ENCODE assay signal across 3 cellular contexts in genomic region chr12:40122842-40123241, GRCh38.
A peak's percentile ranks its signal among the peaks of the same experiment; 100 is the strongest.
TF ChIP-seq lines count a peak whose summit lies in the region.

No MANE protein-coding gene starts in this region.

TF ChIP-seq in A549, 52 proteins besides CTCF, POLR2A, EP300 and RAD21:
- TF ChIP-seq MAFK (IDR thresholded peaks at IDR 0.05; ENCODE audit: partially characterized antibody) (peak; percentile 99), CBX2 (IDR thresholded peaks at IDR 0.05; ENCODE audit: borderline replicate concordance, low read depth) (no peak)
TF ChIP-seq in A549: peak in this region for 1.

TF ChIP-seq in IMR-90, 13 proteins besides CTCF, POLR2A, EP300 and RAD21:
- TF ChIP-seq MAFK (IDR thresholded peaks at IDR 0.05; ENCODE audit: low read depth, low read length) (peak; percentile 96), MAZ (IDR thresholded peaks at IDR 0.05; ENCODE audit: borderline replicate concordance, low read depth, low read length) (no peak), RFX5 (IDR thresholded peaks at IDR 0.05; ENCODE audit: low read depth, low read length) (no peak), FOS (IDR thresholded peaks at IDR 0.05; ENCODE audit: low read depth, low read length) (no peak)
TF ChIP-seq in IMR-90: peak in this region for 1.

TF ChIP-seq in H1, 55 proteins besides CTCF, POLR2A, EP300 and RAD21:
- TF ChIP-seq, protein P1, sequence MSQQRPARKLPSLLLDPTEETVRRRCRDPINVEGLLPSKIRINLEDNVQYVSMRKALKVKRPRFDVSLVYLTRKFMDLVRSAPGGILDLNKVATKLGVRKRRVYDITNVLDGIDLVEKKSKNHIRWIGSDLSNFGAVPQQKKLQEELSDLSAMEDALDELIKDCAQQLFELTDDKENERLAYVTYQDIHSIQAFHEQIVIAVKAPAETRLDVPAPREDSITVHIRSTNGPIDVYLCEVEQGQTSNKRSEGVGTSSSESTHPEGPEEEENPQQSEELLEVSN (IDR thresholded peaks at IDR 0.05): no peak
- TF ChIP-seq MAFK (IDR thresholded peaks at IDR 0.05; ENCODE audit: low read depth, low read length): peak; percentile 75
